Comparison of ENCODE assay signal across 8 cellular contexts in genomic region chr17:80261159-80261894, GRCh38. TPM values are rescaled to one million over a fixed set of nuclear protein-coding genes. Genes with fewer than 3 reads are reported as not detected.
DNase-seq lines count a peak whose midpoint lies in the region; ATAC-seq and TF ChIP-seq lines count a peak whose summit lies in the region.

No MANE protein-coding gene starts in this region.

- WGBS in suprapubic skin, result 6% methylated on average over 12 of the region's 45 CpGs

- peaks cover 35% of the 10 kb centered on the region for H3K4me1 ChIP-seq in ACC112 (ENCODE audit: control insufficient read depth, insufficient read depth, low read length, unreplicated experiment)
- peaks cover 5 to 26% of the 10 kb centered on the region in 2 donors for H3K4me1 ChIP-seq in muscle layer of duodenum (ENCODE audit: control insufficient read depth in 1 of 2, insufficient read depth in 2 of 2, low read length in 2 of 2)
- H3K4me1 ChIP-seq in suprapubic skin, result peaks cover 48% of the 10 kb centered on the region

- H3K4me3 ChIP-seq in ACC112 (ENCODE audit: low read depth, low read length), result peak overlapping the region; percentile 100
- peak overlapping the region; percentile 83 to 92 for H3K4me3 ChIP-seq in muscle layer of duodenum (ENCODE audit: low read depth in 1 of 2, low read length in 2 of 2)
- H3K4me3 ChIP-seq in suprapubic skin, result peak overlapping the region; percentile 96

- TF ChIP-seq POLR2A in suprapubic skin (IDR thresholded peaks at IDR 0.05), result no peak

- H3K27ac Mint-ChIP-seq in activated T-cell treated with anti-CD3 and anti-CD28 coated beads, Interleukin-2, amount 50 U/mL, for 24 hours, result peak overlapping the region; percentile 97

- peaks cover 14% of the 10 kb centered on the region for H3K36me3 ChIP-seq in ACC112 (ENCODE audit: insufficient read depth, low read length)
- peaks cover 5 to 9% of the 10 kb centered on the region in 2 donors for H3K36me3 ChIP-seq in muscle layer of duodenum (ENCODE audit: control insufficient read depth in 1 of 2, insufficient read depth in 2 of 2, low read length in 2 of 2)
- H3K36me3 ChIP-seq in suprapubic skin, result peaks cover 19% of the 10 kb centered on the region

- H3K36me3 Mint-ChIP-seq in activated T-cell treated with anti-CD3 and anti-CD28 coated beads, Interleukin-2, amount 50 U/mL, for 24 hours (ENCODE audit: low read depth), result peaks cover 8% of the 10 kb centered on the region

- H3K9me3 ChIP-seq in muscle layer of duodenum (ENCODE audit: control insufficient read depth in 1 of 2, low read length in 2 of 2) (no peaks in the 10 kb centered on the region), suprapubic skin (no peaks in the 10 kb centered on the region)

- H2AFZ ChIP-seq in ACC112 (ENCODE audit: low read length, unreplicated experiment), result peak overlapping the region; percentile 75

- DNase-seq in NCI-H82 (lab: John Stamatoyannopoulos, UW) (peak; percentile 84), suprapubic skin (ENCODE audit: low spot score in 2 of 2) (no peak)
- DNase-seq in activated T-cell treated with anti-CD3 and anti-CD28 coated beads, Interleukin-2, amount 50 U/mL, for 24 hours, result peak; percentile 78

- ATAC-seq in GM19467 (IDR thresholded peaks at IDR 0.05; ENCODE audit: unreplicated experiment), result peak; percentile 5
- peak; percentile 22 for ATAC-seq in esophagus mucosa
- ATAC-seq in HG03521 (IDR thresholded peaks at IDR 0.05; ENCODE audit: unreplicated experiment), result no peak

- H3K27me3 ChIP-seq in ACC112 (ENCODE audit: insufficient read depth, low read length) (no peaks in the 10 kb centered on the region), muscle layer of duodenum (ENCODE audit: low read depth, low read length) (no peaks in the 10 kb centered on the region), suprapubic skin (no peaks in the 10 kb centered on the region)

- no peak for TF ChIP-seq CTCF in suprapubic skin (IDR thresholded peaks at IDR 0.05)

- H3K79me2 ChIP-seq in ACC112 (ENCODE audit: control insufficient read depth, insufficient read depth, low read length, unreplicated experiment), result peaks cover 53% of the 10 kb centered on the region

- H3K27ac ChIP-seq in ACC112 (ENCODE audit: low read depth, low read length) (peak overlapping the region; percentile 98), muscle layer of duodenum (ENCODE audit: low read length) (peak overlapping the region; percentile 84), suprapubic skin (peak overlapping the region; percentile 97)

- peak overlapping the region; percentile 95 for H3K4me3 Mint-ChIP-seq in activated T-cell treated with anti-CD3 and anti-CD28 coated beads, Interleukin-2, amount 50 U/mL, for 24 hours

- H3K4me1 Mint-ChIP-seq in activated T-cell treated with anti-CD3 and anti-CD28 coated beads, Interleukin-2, amount 50 U/mL, for 24 hours (ENCODE audit: low read depth), result peaks cover 68% of the 10 kb centered on the region

- no peaks in the 10 kb centered on the region for H3K27me3 Mint-ChIP-seq in activated T-cell treated with anti-CD3 and anti-CD28 coated beads, Interleukin-2, amount 50 U/mL, for 24 hours

- H3K9me3 Mint-ChIP-seq in activated T-cell treated with anti-CD3 and anti-CD28 coated beads, Interleukin-2, amount 50 U/mL, for 24 hours, result no peaks in the 10 kb centered on the region

- TF ChIP-seq EP300 in suprapubic skin (IDR thresholded peaks at IDR 0.05), result no peak

RNA-seq across cellular contexts. Expression of gene RNF213, which starts 0.7 kb away (rescaled TPM):
- total RNA-seq in esophagus mucosa, result 59.9 TPM
- 100 to 1,000 TPM in 2 of 4 donors, 10 to 100 TPM in 2; 57.8 to 197 (median 94.1) TPM for total RNA-seq in suprapubic skin

RNA-seq across cellular contexts. Expression of gene SLC26A11, which starts 41.1 kb away (rescaled TPM):
- 7.2 TPM for total RNA-seq in esophagus mucosa
- total RNA-seq in suprapubic skin, result 10 to 100 TPM; 14.1 to 38.9 (median 26.5) TPM

RNA-seq across cellular contexts. Expression of gene SGSH, which starts 41.2 kb away (rescaled TPM):
- total RNA-seq in esophagus mucosa (18.9 TPM), suprapubic skin (10 to 100 TPM; 27.0 to 79.3 (median 31.2) TPM)

Comparison
In these comparisons a context has a peak if more than half of its experiments do, and no peak if none do; other contexts are left out.
1. DNase-seq: peak in NCI-H82 (single experiment) and activated T-cell treated with anti-CD3 and anti-CD28 coated beads, Interleukin-2, amount 50 U/mL, for 24 hours (single experiment); none in suprapubic skin (0 of 2).
2. Peak in every context shown above with its lines, with median percentiles within 50 percentile points of each other: H3K27ac ChIP-seq and H3K4me3 ChIP-seq.